Comparison of ENCODE assay signal across 32 cellular contexts in the genomic region with DNA sequence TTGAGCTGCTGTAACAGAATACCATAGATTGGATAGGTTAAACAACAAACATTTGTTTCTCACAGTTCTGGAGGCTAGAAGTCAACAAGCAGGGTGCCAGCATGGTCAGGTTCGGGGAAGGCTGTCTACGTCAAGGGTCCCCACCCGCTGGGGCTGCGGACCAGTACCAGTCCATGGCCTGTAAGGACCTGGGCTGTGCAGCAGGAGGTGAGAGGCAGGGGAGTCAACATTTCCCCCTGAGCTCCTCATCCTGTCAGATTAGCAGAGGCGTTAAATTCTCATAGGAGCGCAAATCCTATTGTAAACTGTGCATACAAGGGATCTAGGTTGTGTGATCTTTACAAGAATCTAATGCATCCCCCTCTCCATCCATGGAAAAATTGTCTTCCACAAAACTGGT. TPM values are rescaled to one million over a fixed set of nuclear protein-coding genes. Genes with fewer than 3 reads are reported as not detected.
"Had no signal": no experiment of that assay in that cellular context is flagged by ENCODE, and none has a peak within 500 bp of the region (broad histone marks: within the 10 kb centered on the region; RNA-seq: fewer than 3 reads in every experiment).

No MANE protein-coding gene starts in this region.

- H3K4me3 ChIP-seq: hepatocyte, left ventricle myocardium inferior, lung, mucosa of descending colon, ovary, right atrium auricular region, right lobe of liver, suprapubic skin, thoracic aorta, tibial artery, uterus had no signal

- ATAC-seq: mucosa of descending colon; naive thymus-derived CD4-positive, alpha-beta T cell; natural killer cell treated with Interleukin-12 subunit alpha and Interleukin-12 subunit beta and Interleukin-15 and Interleukin-18, amount 100 ng/mL, for 72 hours; right lobe of liver; stimulated activated effector memory CD8-positive, alpha-beta T cell treated with anti-CD3 and anti-CD28 coated beads, Interleukin-12 subunit alpha, Interleukin-12 subunit beta, amount 100 ng/mL, for 72 hours had no signal

- H3K27me3 Mint-ChIP-seq: progenitor cell of endocrine pancreas, type B pancreatic cell had no signal

- H3K79me2 ChIP-seq: hepatocyte had no signal

- H3K4me1 ChIP-seq: right lobe of liver, uterus had no signal

- H3K27ac Mint-ChIP-seq: naive thymus-derived CD4-positive, alpha-beta T cell; natural killer cell treated with Interleukin-12 subunit alpha and Interleukin-12 subunit beta and Interleukin-15 and Interleukin-18, amount 100 ng/mL, for 72 hours; progenitor cell of endocrine pancreas; stimulated activated effector memory CD8-positive, alpha-beta T cell treated with anti-CD3 and anti-CD28 coated beads, Interleukin-12 subunit alpha, Interleukin-12 subunit beta, amount 100 ng/mL, for 72 hours; stimulated activated naive CD8-positive, alpha-beta T cell treated with anti-CD3 and anti-CD28 coated beads, Interleukin-15, Interleukin-2, amounts not matched to agents 100 ng/mL and 50 ng/mL, for 24 hours; type B pancreatic cell had no signal

- H3K4me3 Mint-ChIP-seq: naive thymus-derived CD4-positive, alpha-beta T cell; natural killer cell treated with Interleukin-12 subunit alpha and Interleukin-12 subunit beta and Interleukin-15 and Interleukin-18, amount 100 ng/mL, for 72 hours; stimulated activated effector memory CD8-positive, alpha-beta T cell treated with anti-CD3 and anti-CD28 coated beads, Interleukin-12 subunit alpha, Interleukin-12 subunit beta, amount 100 ng/mL, for 72 hours; stimulated activated naive CD8-positive, alpha-beta T cell treated with anti-CD3 and anti-CD28 coated beads, Interleukin-15, Interleukin-2, amounts not matched to agents 100 ng/mL and 50 ng/mL, for 24 hours; type B pancreatic cell had no signal

- H3K27me3 ChIP-seq: hepatocyte, ovary, right atrium auricular region, right lobe of liver, suprapubic skin, tibial artery, uterus had no signal

- H3K9me3 ChIP-seq: mucosa of descending colon, ovary, right atrium auricular region, right lobe of liver, suprapubic skin, thoracic aorta, uterus had no signal

- H3K36me3 ChIP-seq: left ventricle myocardium inferior, ovary, right atrium auricular region, right lobe of liver, suprapubic skin, thoracic aorta, tibial artery, uterus had no signal

- DNase-seq: islet precursor cell; left ventricle myocardium inferior; midbrain; naive thymus-derived CD4-positive, alpha-beta T cell; ovary; right lobe of liver; stimulated activated CD4-positive, alpha-beta T cell treated with anti-CD3 and anti-CD28 coated beads, Interleukin-12 subunit alpha, Interleukin-12 subunit beta, amount 100 ng/mL, for 4 hours; stimulated activated CD4-positive, alpha-beta T cell treated with anti-CD3 and anti-CD28 coated beads, Interleukin-4, amount 100 ng/mL, for 24 hours; stimulated activated naive CD4-positive, alpha-beta T cell; tibial artery; uterus had no signal

- H3K9me3 Mint-ChIP-seq: natural killer cell treated with Interleukin-12 subunit alpha and Interleukin-12 subunit beta and Interleukin-15 and Interleukin-18, amount 100 ng/mL, for 72 hours; stimulated activated naive CD8-positive, alpha-beta T cell treated with anti-CD3 and anti-CD28 coated beads, Interleukin-15, Interleukin-2, amounts not matched to agents 100 ng/mL and 50 ng/mL, for 24 hours; type B pancreatic cell had no signal

- H3K27ac ChIP-seq: left ventricle myocardium inferior, ovary, right atrium auricular region, right lobe of liver, suprapubic skin, thoracic aorta, tibial artery, uterus had no signal

- H3K4me2 ChIP-seq: hepatocyte had no signal

- H3K36me3 Mint-ChIP-seq: naive thymus-derived CD4-positive, alpha-beta T cell; natural killer cell treated with Interleukin-12 subunit alpha and Interleukin-12 subunit beta and Interleukin-15 and Interleukin-18, amount 100 ng/mL, for 72 hours; stimulated activated effector memory CD8-positive, alpha-beta T cell treated with anti-CD3 and anti-CD28 coated beads, Interleukin-12 subunit alpha, Interleukin-12 subunit beta, amount 100 ng/mL, for 72 hours; type B pancreatic cell had no signal

RNA-seq across cellular contexts. Expression of a gene that starts 3.8 kb away (rescaled TPM):
- total RNA-seq: kidney epithelial cell; left ventricle myocardium inferior; mesenteric fat pad; myocyte; naive thymus-derived CD4-positive, alpha-beta T cell; natural killer cell treated with Interleukin-12 subunit alpha and Interleukin-12 subunit beta and Interleukin-15 and Interleukin-18, amount 100 ng/mL, for 72 hours; omental fat pad; progenitor cell of endocrine pancreas; pulmonary artery endothelial cell; renal cortical epithelial cell; right atrium auricular region; skeletal muscle tissue; subcutaneous adipose tissue; thoracic aorta; ureter had no signal
- polyA plus RNA-seq: hepatocyte; naive thymus-derived CD4-positive, alpha-beta T cell; neural cell; ovary had no signal
